Comparison of ENCODE assay signal across 3 cellular contexts in genomic region chr7:23272275-23272674, GRCh38.
TF ChIP-seq lines count a peak whose summit lies in the region.

No MANE protein-coding gene starts in this region.

TF ChIP-seq in SK-N-SH, 30 proteins besides CTCF, POLR2A, EP300 and RAD21 (continued from another document and continues in another):
- no peak for TF ChIP-seq MEF2A (IDR thresholded peaks at IDR 0.05; ENCODE audit: borderline replicate concordance, low read depth)
- TF ChIP-seq, protein P1, sequence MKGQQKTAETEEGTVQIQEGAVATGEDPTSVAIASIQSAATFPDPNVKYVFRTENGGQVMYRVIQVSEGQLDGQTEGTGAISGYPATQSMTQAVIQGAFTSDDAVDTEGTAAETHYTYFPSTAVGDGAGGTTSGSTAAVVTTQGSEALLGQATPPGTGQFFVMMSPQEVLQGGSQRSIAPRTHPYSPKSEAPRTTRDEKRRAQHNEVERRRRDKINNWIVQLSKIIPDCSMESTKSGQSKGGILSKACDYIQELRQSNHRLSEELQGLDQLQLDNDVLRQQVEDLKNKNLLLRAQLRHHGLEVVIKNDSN (IDR thresholded peaks at IDR 0.05; ENCODE audit: borderline replicate concordance, low read depth), result no peak
- no peak for TF ChIP-seq FOSL2 (IDR thresholded peaks at IDR 0.05; ENCODE audit: borderline replicate concordance, low read depth)
- TF ChIP-seq MAX (IDR thresholded peaks at IDR 0.05; ENCODE audit: low read depth), result no peak
- no peak for TF ChIP-seq NFIC (IDR thresholded peaks at IDR 0.05; ENCODE audit: borderline replicate concordance)
- TF ChIP-seq TEAD4 (IDR thresholded peaks at IDR 0.05; ENCODE audit: borderline replicate concordance, insufficient read depth), result no peak
- TF ChIP-seq RCOR1 (IDR thresholded peaks at IDR 0.05; ENCODE audit: low read length), result no peak
- no peak for TF ChIP-seq FOXM1 (IDR thresholded peaks at IDR 0.05; ENCODE audit: low read depth)
- TF ChIP-seq RXRA (IDR thresholded peaks at IDR 0.05; ENCODE audit: borderline replicate concordance, low read depth), result no peak
- no peak for TF ChIP-seq FOXJ3 (CRISPR knock-in tag; IDR thresholded peaks at IDR 0.05)
- no peak for TF ChIP-seq USF2 (IDR thresholded peaks at IDR 0.05; ENCODE audit: borderline replicate concordance, low read depth, low read length)
- TF ChIP-seq YY1 (IDR thresholded peaks at IDR 0.05; ENCODE audit: low read depth), result no peak
- TF ChIP-seq REST (IDR thresholded peaks at IDR 0.05; ENCODE audit: low read depth, low read length), result no peak

TF ChIP-seq in SK-N-SH treated with all-trans-retinoic acid at 6 μM for 48 hours, 23 proteins besides CTCF, POLR2A, EP300 and RAD21:
- TF ChIP-seq ZNF565 (CRISPR knock-in tag; conservative IDR thresholded peaks at IDR 0.05; ENCODE audit: low read depth) (no peak), PPARA (CRISPR knock-in tag; IDR thresholded peaks at IDR 0.05; ENCODE audit: borderline replicate concordance) (no peak), SNAI2 (CRISPR knock-in tag; IDR thresholded peaks at IDR 0.05) (no peak), OSR1 (CRISPR knock-in tag; IDR thresholded peaks at IDR 0.05) (no peak), POU6F1 (CRISPR knock-in tag; IDR thresholded peaks at IDR 0.05; ENCODE audit: borderline replicate concordance, low read depth) (no peak), ESRRG (CRISPR knock-in tag; IDR thresholded peaks at IDR 0.05) (no peak), BACH2 (CRISPR knock-in tag; IDR thresholded peaks at IDR 0.05; ENCODE audit: borderline replicate concordance) (no peak)
- TF ChIP-seq, protein P2, sequence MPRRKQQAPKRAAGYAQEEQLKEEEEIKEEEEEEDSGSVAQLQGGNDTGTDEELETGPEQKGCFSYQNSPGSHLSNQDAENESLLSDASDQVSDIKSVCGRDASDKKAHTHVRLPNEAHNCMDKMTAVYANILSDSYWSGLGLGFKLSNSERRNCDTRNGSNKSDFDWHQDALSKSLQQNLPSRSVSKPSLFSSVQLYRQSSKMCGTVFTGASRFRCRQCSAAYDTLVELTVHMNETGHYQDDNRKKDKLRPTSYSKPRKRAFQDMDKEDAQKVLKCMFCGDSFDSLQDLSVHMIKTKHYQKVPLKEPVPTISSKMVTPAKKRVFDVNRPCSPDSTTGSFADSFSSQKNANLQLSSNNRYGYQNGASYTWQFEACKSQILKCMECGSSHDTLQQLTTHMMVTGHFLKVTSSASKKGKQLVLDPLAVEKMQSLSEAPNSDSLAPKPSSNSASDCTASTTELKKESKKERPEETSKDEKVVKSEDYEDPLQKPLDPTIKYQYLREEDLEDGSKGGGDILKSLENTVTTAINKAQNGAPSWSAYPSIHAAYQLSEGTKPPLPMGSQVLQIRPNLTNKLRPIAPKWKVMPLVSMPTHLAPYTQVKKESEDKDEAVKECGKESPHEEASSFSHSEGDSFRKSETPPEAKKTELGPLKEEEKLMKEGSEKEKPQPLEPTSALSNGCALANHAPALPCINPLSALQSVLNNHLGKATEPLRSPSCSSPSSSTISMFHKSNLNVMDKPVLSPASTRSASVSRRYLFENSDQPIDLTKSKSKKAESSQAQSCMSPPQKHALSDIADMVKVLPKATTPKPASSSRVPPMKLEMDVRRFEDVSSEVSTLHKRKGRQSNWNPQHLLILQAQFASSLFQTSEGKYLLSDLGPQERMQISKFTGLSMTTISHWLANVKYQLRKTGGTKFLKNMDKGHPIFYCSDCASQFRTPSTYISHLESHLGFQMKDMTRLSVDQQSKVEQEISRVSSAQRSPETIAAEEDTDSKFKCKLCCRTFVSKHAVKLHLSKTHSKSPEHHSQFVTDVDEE (CRISPR knock-in tag; IDR thresholded peaks at IDR 0.05), result no peak

TF ChIP-seq in HCT116, 20 proteins besides CTCF, POLR2A, EP300 and RAD21:
- TF ChIP-seq MAX (IDR thresholded peaks at IDR 0.05) (no peak), EZH2 (IDR thresholded peaks at IDR 0.05) (no peak), POLR2AphosphoS5 (IDR thresholded peaks at IDR 0.05; ENCODE audit: low read depth, low read length) (no peak), ELF1 (IDR thresholded peaks at IDR 0.05; ENCODE audit: borderline replicate concordance, low read depth) (no peak), REST (IDR thresholded peaks at IDR 0.05; ENCODE audit: low read depth) (no peak), CEBPB (IDR thresholded peaks at IDR 0.05; ENCODE audit: low read depth) (no peak), SP1 (IDR thresholded peaks at IDR 0.05; ENCODE audit: low read depth) (no peak), ATF3 (IDR thresholded peaks at IDR 0.05) (no peak), SIN3A (IDR thresholded peaks at IDR 0.05; ENCODE audit: low read depth) (no peak), ZFX (IDR thresholded peaks at IDR 0.05) (no peak), TCF7L2 (IDR thresholded peaks at IDR 0.05; ENCODE audit: borderline replicate concordance, extremely low read depth, insufficient read depth, insufficient read length) (no peak), EZH2phosphoT487 (IDR thresholded peaks at IDR 0.05; ENCODE audit: borderline replicate concordance) (no peak), ZNF274 (IDR thresholded peaks at IDR 0.05; ENCODE audit: low read depth, low read length) (no peak), FOSL1 (IDR thresholded peaks at IDR 0.05; ENCODE audit: low read depth) (no peak), SRF (IDR thresholded peaks at IDR 0.05; ENCODE audit: low read depth) (no peak), EGR1 (IDR thresholded peaks at IDR 0.05; ENCODE audit: low read depth) (no peak)
- TF ChIP-seq, protein P3, sequence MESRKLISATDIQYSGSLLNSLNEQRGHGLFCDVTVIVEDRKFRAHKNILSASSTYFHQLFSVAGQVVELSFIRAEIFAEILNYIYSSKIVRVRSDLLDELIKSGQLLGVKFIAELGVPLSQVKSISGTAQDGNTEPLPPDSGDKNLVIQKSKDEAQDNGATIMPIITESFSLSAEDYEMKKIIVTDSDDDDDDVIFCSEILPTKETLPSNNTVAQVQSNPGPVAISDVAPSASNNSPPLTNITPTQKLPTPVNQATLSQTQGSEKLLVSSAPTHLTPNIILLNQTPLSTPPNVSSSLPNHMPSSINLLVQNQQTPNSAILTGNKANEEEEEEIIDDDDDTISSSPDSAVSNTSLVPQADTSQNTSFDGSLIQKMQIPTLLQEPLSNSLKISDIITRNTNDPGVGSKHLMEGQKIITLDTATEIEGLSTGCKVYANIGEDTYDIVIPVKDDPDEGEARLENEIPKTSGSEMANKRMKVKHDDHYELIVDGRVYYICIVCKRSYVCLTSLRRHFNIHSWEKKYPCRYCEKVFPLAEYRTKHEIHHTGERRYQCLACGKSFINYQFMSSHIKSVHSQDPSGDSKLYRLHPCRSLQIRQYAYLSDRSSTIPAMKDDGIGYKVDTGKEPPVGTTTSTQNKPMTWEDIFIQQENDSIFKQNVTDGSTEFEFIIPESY (IDR thresholded peaks at IDR 0.05; ENCODE audit: extremely low read depth, insufficient replicate concordance, low read length), result no peak
